In the genomic region with DNA sequence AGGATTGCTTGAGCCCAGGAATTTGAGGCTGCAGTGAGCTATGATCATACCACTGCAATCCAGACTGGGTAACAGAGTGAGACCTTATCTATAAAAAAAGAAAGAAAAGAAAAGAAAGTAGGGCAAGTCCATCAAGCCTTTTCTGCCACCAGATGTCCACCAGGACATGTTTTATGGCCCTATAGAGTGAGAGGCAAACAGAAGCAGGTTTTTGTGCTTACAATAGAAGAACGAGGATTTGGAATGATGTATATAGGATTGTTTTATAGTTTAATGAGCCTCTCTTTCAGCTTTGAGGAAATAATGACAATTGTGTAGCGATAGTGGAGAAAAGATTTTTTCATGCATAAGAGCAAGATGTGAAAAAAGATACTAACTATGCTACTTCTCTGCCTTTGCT, we compare ENCODE assay signal across 25 cellular contexts.
"Had no signal": no experiment of that assay in that cellular context is flagged by ENCODE, and none has a peak within 500 bp of the region (broad histone marks: within the 10 kb centered on the region; RNA-seq: fewer than 3 reads in every experiment).

No MANE protein-coding gene starts in this region.

- DNase-seq: naive thymus-derived CD4-positive, alpha-beta T cell; natural killer cell; occipital lobe; ovary; posterior cingulate gyrus; psoas muscle; right cardiac atrium; right lobe of liver; sigmoid colon; small intestine; stimulated activated CD4-positive, alpha-beta T cell treated with anti-CD3 and anti-CD28 coated beads, Interleukin-15, amount 100 ng/mL, for 24 hours; stimulated activated CD4-positive, alpha-beta T cell treated with anti-CD3 and anti-CD28 coated beads, Interleukin-2, amount 100 ng/mL, for 24 hours; stimulated activated CD4-positive, alpha-beta T cell treated with anti-CD3 and anti-CD28 coated beads, Interleukin-2, amount 100 ng/mL, for 48 hours; stimulated activated CD4-positive, alpha-beta T cell treated with anti-CD3 and anti-CD28 coated beads, Interleukin-4, amount 100 ng/mL, for 24 hours; stimulated activated naive B cell treated with anti-CD40 and anti-IgM and Interleukin-4, amounts not matched to agents 10 μg/mL and 1 μg/mL and 100 μg/mL, for 72 hours; stimulated activated naive CD4-positive, alpha-beta T cell treated with Interleukin-2 at 50 U/mL for 16 hours; stomach; testis; tibial artery; trophoblast cell; upper lobe of left lung had no signal

- H3K4me3 ChIP-seq: neural progenitor cell, ovary, psoas muscle, right lobe of liver, sigmoid colon, stomach, testis, tibial artery, upper lobe of left lung, vagina had no signal

- H3K27me3 ChIP-seq: neural progenitor cell, ovary, right lobe of liver, sigmoid colon, stomach, testis, tibial artery, upper lobe of left lung, vagina had no signal

- H3K9ac ChIP-seq: neural progenitor cell, parathyroid adenoma had no signal

- H3K27ac ChIP-seq: neural progenitor cell, ovary, parathyroid adenoma, psoas muscle, right lobe of liver, sigmoid colon, stomach, testis, tibial artery, upper lobe of left lung, vagina had no signal

- H3K4me1 ChIP-seq: neural progenitor cell, parathyroid adenoma, psoas muscle, right lobe of liver, sigmoid colon, stomach, testis, upper lobe of left lung, vagina had no signal

- H3K36me3 ChIP-seq: neural progenitor cell, ovary, right lobe of liver, sigmoid colon, stomach, tibial artery, upper lobe of left lung, vagina had no signal

- H3K9me3 ChIP-seq: ovary, psoas muscle, right lobe of liver, sigmoid colon, stomach, testis, tibial artery, upper lobe of left lung, vagina had no signal

- ATAC-seq: naive thymus-derived CD4-positive, alpha-beta T cell; natural killer cell; psoas muscle; right cardiac atrium; right lobe of liver; stimulated activated effector memory CD8-positive, alpha-beta T cell treated with anti-CD3 and anti-CD28 coated beads, Interleukin-12 subunit alpha, Interleukin-12 subunit beta, amount 100 ng/mL, for 72 hours; stimulated activated naive B cell treated with anti-CD40 and anti-IgM and Interleukin-4, amounts not matched to agents 10 μg/mL and 1 μg/mL and 100 μg/mL, for 72 hours had no signal
